15 cellular contexts compared by ENCODE assay signal in genomic region chr2:118942012-118942411, GRCh38. TPM values are rescaled to one million over a fixed set of nuclear protein-coding genes. Genes with fewer than 3 reads are reported as not detected.
"Had no signal": no experiment of that assay in that cellular context is flagged by ENCODE, and none has a peak within 500 bp of the region (broad histone marks: within the 10 kb centered on the region; RNA-seq: fewer than 3 reads in every experiment).

A gene with protein sequence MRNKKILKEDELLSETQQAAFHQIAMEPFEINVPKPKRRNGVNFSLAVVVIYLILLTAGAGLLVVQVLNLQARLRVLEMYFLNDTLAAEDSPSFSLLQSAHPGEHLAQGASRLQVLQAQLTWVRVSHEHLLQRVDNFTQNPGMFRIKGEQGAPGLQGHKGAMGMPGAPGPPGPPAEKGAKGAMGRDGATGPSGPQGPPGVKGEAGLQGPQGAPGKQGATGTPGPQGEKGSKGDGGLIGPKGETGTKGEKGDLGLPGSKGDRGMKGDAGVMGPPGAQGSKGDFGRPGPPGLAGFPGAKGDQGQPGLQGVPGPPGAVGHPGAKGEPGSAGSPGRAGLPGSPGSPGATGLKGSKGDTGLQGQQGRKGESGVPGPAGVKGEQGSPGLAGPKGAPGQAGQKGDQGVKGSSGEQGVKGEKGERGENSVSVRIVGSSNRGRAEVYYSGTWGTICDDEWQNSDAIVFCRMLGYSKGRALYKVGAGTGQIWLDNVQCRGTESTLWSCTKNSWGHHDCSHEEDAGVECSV (plus strand): TSS chr2:118942194. CDS start chr2:118942301, 107 bp downstream.

- ATAC-seq: activated CD4-positive, CD25-positive, alpha-beta regulatory T cell treated with anti-CD3 and anti-CD28 coated beads, Interleukin-2, amount 50 U/mL, for 24 hours had no signal

- H3K4me3 Mint-ChIP-seq: endodermal cell; memory B cell; T-helper 1 cell treated with Interleukin-12 subunit alpha and Interleukin-12 subunit beta and Interleukin-4 antibody, amounts not matched to agents 30 μg/mL and 1 μg/mL, for 36 hours had no signal

- H3K4me3 ChIP-seq: hepatocyte, ovary, suprapubic skin had no signal

- H3K27ac ChIP-seq: hepatocyte, ovary, suprapubic skin had no signal

- H3K36me3 ChIP-seq: ovary, suprapubic skin had no signal

- H3K36me3 Mint-ChIP-seq: memory B cell had no signal

- H3K27me3 ChIP-seq: hepatocyte, ovary had no signal

- H3K4me1 ChIP-seq: suprapubic skin had no signal

- H3K9me3 ChIP-seq: ovary, suprapubic skin had no signal

- H3K4me1 Mint-ChIP-seq: endodermal cell, memory B cell had no signal

- DNase-seq: activated naive CD4-positive, alpha-beta T cell treated with anti-CD3 and anti-CD28 coated beads, Interleukin-2, amount 50 U/mL, for 16 hours; activated T-cell treated with anti-CD3 and anti-CD28 coated beads, Interleukin-2, amount 50 U/mL, for 1 hour; endodermal cell; erythroblast; kidney; ovary; retina; stimulated activated CD4-positive, alpha-beta T cell treated with anti-CD3 and anti-CD28 coated beads, Interleukin-2, amount 100 ng/mL, for 24 hours; stimulated activated naive CD4-positive, alpha-beta T cell had no signal

- H3K9me3 Mint-ChIP-seq: endodermal cell; memory B cell; T-helper 1 cell treated with Interleukin-12 subunit alpha and Interleukin-12 subunit beta and Interleukin-4 antibody, amounts not matched to agents 30 μg/mL and 1 μg/mL, for 36 hours had no signal

- H3K27ac Mint-ChIP-seq: endodermal cell; memory B cell; T-helper 1 cell treated with Interleukin-12 subunit alpha and Interleukin-12 subunit beta and Interleukin-4 antibody, amounts not matched to agents 30 μg/mL and 1 μg/mL, for 36 hours had no signal

RNA-seq across cellular contexts. Expression of the gene that starts here (rescaled TPM):
- total RNA-seq: dermis microvascular lymphatic vessel endothelial cell, endodermal cell had no signal
